In the genomic region with DNA sequence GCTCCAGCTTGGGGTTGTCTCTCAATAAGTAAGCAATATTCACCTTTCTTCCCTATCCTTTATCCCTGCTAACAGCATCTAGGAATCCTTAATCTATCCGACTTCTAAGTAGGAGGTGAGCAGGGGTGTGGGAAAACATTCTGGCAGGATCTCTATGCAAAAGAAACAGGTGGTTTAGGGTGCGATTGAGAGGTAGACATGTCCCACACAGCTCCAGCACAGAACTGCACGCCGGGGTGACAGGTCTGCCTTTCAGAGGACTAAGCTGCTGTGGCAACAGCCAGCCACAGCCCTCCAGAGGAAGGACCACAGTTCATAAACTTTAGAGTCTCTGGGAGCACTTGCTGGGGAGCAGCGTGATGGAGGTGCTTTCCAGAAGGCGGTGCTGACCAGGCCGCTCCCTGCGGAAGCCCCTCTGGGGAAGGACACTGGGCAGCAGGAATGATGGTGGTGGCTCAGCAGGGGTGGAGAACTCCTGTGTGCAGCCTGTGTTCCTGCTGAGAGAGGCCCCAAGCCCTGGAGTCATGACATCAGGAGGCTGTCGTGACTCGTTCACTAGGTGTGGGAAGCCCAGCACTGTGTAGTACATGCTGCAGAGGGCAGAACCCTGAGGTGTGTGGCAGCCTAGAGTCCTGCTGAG, we compare ENCODE assay signal across 23 cellular contexts.
A peak's percentile ranks its signal among the peaks of the same experiment; 100 is the strongest.
DNase-seq lines count a peak whose midpoint lies in the region; ATAC-seq, FAIRE-seq and TF ChIP-seq lines count a peak whose summit lies in the region.
"Had no signal": no experiment of that assay in that cellular context is flagged by ENCODE, and none has a peak within 500 bp of the region (broad histone marks: within the 10 kb centered on the region; RNA-seq: fewer than 3 reads in every experiment).

No MANE protein-coding gene starts in this region.

- TF ChIP-seq POLR2A in HepG2 (IDR thresholded peaks at IDR 0.05; ENCODE audit: insufficient read depth in 1 of 2, low read depth in 2 of 2, low read length in 2 of 2) (no peak), right lobe of liver (IDR thresholded peaks at IDR 0.05) (no peak)

- ATAC-seq in HepG2 (peak; percentile 47), right lobe of liver (no peak)
- ATAC-seq in activated CD4-positive, CD25-positive, alpha-beta regulatory T cell treated with anti-CD3 and anti-CD28 coated beads, Interleukin-2, amount 50 U/mL, for 24 hours, result no peak
- ATAC-seq: CD8-positive, alpha-beta T cell; GM12878 had no signal

- no peaks in the 10 kb centered on the region for H3K79me2 ChIP-seq in HepG2 (ENCODE audit: insufficient read depth, low read length)

- 51% methylated on average over 9 of the region's 10 CpGs for WGBS in HepG2 (ENCODE audit: low lambda C conversion rate)
- 69% methylated on average over 2 of the region's 10 CpGs for WGBS in right lobe of liver (ENCODE audit: insufficient coverage, low coverage, low lambda C conversion rate, missing lambda C conversion rate)
- no CpG with 5 or more reads among the region's 10 CpGs for WGBS in neuronal stem cell (ENCODE audit: extremely low coverage in 2 of 2, insufficient read length in 2 of 2, insufficient replicate concordance in 1 of 2), 2 donors
- WGBS in small intestine, 3 donors, result 83 to 89% (median 89%) methylated on average over 10 of the region's 10 CpGs

- no peaks in the 10 kb centered on the region for H3K79me1 ChIP-seq in neuronal stem cell (ENCODE audit: low read depth, low read length)

- no peak overlapping the region for H3K4me3 ChIP-seq in HepG2 (replicated peaks in 1 of 3; ENCODE audit: insufficient read depth in 1 of 3, low read depth in 2 of 3, low read length in 3 of 3)
- no peak overlapping the region for H3K4me3 ChIP-seq in right lobe of liver
- no peak overlapping the region for H3K4me3 ChIP-seq in choroid plexus epithelial cell (ENCODE audit: low read depth, low read length)
- no peak overlapping the region for H3K4me3 ChIP-seq in neuronal stem cell (ENCODE audit: low read length in 2 of 2)
- no peak overlapping the region for H3K4me3 ChIP-seq in small intestine (ENCODE audit: low read depth in 1 of 2, low read length in 2 of 2)
- H3K4me3 ChIP-seq: BLaER1, GM12878, GM23248, HAP-1 had no signal

- no peak for TF ChIP-seq RAD21 in HepG2 (CRISPR knock-in tag; IDR thresholded peaks at IDR 0.05)

- TF ChIP-seq EP300 in HepG2 (IDR thresholded peaks at IDR 0.05; ENCODE audit: low read depth in 2 of 2, low read length in 2 of 2) (no peak), HepG2 (CRISPR knock-in tag; IDR thresholded peaks at IDR 0.05; ENCODE audit: borderline replicate concordance) (no peak)

- H3K14ac ChIP-seq in neuronal stem cell (ENCODE audit: low read length), result no peak overlapping the region

- H2AFZ ChIP-seq in HepG2 (ENCODE audit: low read length) (no peak overlapping the region), neuronal stem cell (ENCODE audit: low read length) (no peak overlapping the region)
- H2AFZ ChIP-seq: GM23248 had no signal

- DNase-seq in HepG2 (ENCODE audit: low spot score), result no peak
- no peak for DNase-seq in right lobe of liver
- peak; percentile 2 for DNase-seq in choroid plexus epithelial cell (ENCODE audit: low read depth)
- no peak for DNase-seq in neuronal stem cell (ENCODE audit: low spot score)
- DNase-seq in small intestine, result no peak
- no peak for DNase-seq in DMS 273 treated with DMSO at 0.1 percent for 48 hours (lab: John Stamatoyannopoulos, UW)
- DNase-seq in NK-92 (lab: John Stamatoyannopoulos, UW; ENCODE audit: unreplicated experiment), result no peak
- DNase-seq: Caco-2; CD4-positive, CD25-positive, alpha-beta regulatory T cell; CD8-positive, alpha-beta T cell; DMS79; EL; GDM1; GM23248 had no signal

- no TSS peak for BruUV-seq in HepG2 (replicated peaks; lab: Mats Ljungman, UMichigan)

- H3K9ac ChIP-seq in HepG2 (ENCODE audit: insufficient read depth, low read depth, low read length) (no peak overlapping the region), neuronal stem cell (ENCODE audit: low read depth, low read length, poor library complexity) (peak overlapping the region; percentile 24)
- H3K9ac ChIP-seq: BLaER1, GM23248 had no signal

- H3K36me3 ChIP-seq in HepG2 (replicated peaks in 1 of 2; ENCODE audit: control insufficient read depth in 1 of 2, insufficient read depth in 2 of 2, low read length in 2 of 2) (no peaks in the 10 kb centered on the region), right lobe of liver (no peaks in the 10 kb centered on the region), neuronal stem cell (replicated peaks in 1 of 2; ENCODE audit: control insufficient read depth in 2 of 2, insufficient read depth in 2 of 2, low read length in 2 of 2) (no peaks in the 10 kb centered on the region), small intestine (ENCODE audit: control insufficient read depth in 2 of 2, insufficient read depth in 2 of 2, low read length in 2 of 2) (no peaks in the 10 kb centered on the region)
- H3K36me3 ChIP-seq: BLaER1, HAP-1 had no signal

- H2BK120ac ChIP-seq in neuronal stem cell (ENCODE audit: low read depth, low read length), result no peak overlapping the region

- no peak overlapping the region for H4K91ac ChIP-seq in neuronal stem cell (ENCODE audit: low read depth, low read length, poor library complexity)

- no peak overlapping the region for H2BK5ac ChIP-seq in neuronal stem cell (ENCODE audit: low read length)

- no peak overlapping the region for H2BK15ac ChIP-seq in neuronal stem cell (ENCODE audit: low read length)

- H3K4me1 ChIP-seq in HepG2 (ENCODE audit: insufficient read depth, low read length), result no peaks in the 10 kb centered on the region
- H3K4me1 ChIP-seq in right lobe of liver, result no peaks in the 10 kb centered on the region
- H3K4me1 ChIP-seq in neuronal stem cell (ENCODE audit: control insufficient read depth in 2 of 2, insufficient read depth in 1 of 2, low read depth in 1 of 2, low read length in 2 of 2), result peaks cover 0 to 2% of the 10 kb centered on the region in 2 donors
- no peaks in the 10 kb centered on the region for H3K4me1 ChIP-seq in small intestine (ENCODE audit: control insufficient read depth in 2 of 2, insufficient read depth in 1 of 2, low read depth in 1 of 2, low read length in 1 of 2)
- H3K4me1 ChIP-seq: Caco-2, HAP-1 had no signal

- no peak overlapping the region for H3K4ac ChIP-seq in neuronal stem cell (ENCODE audit: low read length)

- no peak overlapping the region for H2AK5ac ChIP-seq in neuronal stem cell (ENCODE audit: low read depth, low read length)

- TF ChIP-seq CTCF in HepG2 (CRISPR knock-in tag; IDR thresholded peaks at IDR 0.05), result no peak
- no peak for TF ChIP-seq CTCF in right lobe of liver (IDR thresholded peaks at IDR 0.05)
- TF ChIP-seq CTCF in choroid plexus epithelial cell (conservative IDR thresholded peaks at IDR 0.05; ENCODE audit: low read depth, low read length), result no peak

- no peaks in the 10 kb centered on the region for H3K27me3 ChIP-seq in HepG2 (ENCODE audit: control insufficient read depth in 1 of 2, insufficient read depth in 2 of 2, low read length in 2 of 2)
- no peaks in the 10 kb centered on the region for H3K27me3 ChIP-seq in right lobe of liver
- H3K27me3 ChIP-seq in neuronal stem cell (ENCODE audit: control insufficient read depth in 3 of 3, insufficient read depth in 3 of 3, low read depth in 1 of 3, low read length in 3 of 3), result no peaks in the 10 kb centered on the region
- no peaks in the 10 kb centered on the region for H3K27me3 ChIP-seq in small intestine (ENCODE audit: control insufficient read depth in 2 of 2, insufficient read depth in 2 of 2, low read length in 2 of 2)
- H3K27me3 ChIP-seq: BLaER1 had no signal

- POLR2A ChIA-PET in HepG2 (lab: Yijun Ruan, JAX), result no interaction called here

- H3K27ac ChIP-seq in HepG2 (ENCODE audit: extremely low read length, insufficient read depth, low read length) (no peak overlapping the region), right lobe of liver (no peak overlapping the region), neuronal stem cell (replicated peaks; ENCODE audit: low read length) (no peak overlapping the region), small intestine (ENCODE audit: low read depth in 1 of 2, low read length in 1 of 2) (no peak overlapping the region)
- H3K27ac ChIP-seq: 22Rv1, BLaER1, C4-2B, GM23248 had no signal

- no peak overlapping the region for H3K4me2 ChIP-seq in HepG2 (ENCODE audit: low read depth, low read length)
- no peak overlapping the region for H3K4me2 ChIP-seq in neuronal stem cell (ENCODE audit: insufficient read depth, low read length, poor library complexity, severe bottlenecking)
- H3K4me2 ChIP-seq: BLaER1 had no signal

- peak overlapping the region; percentile 7 for H3K18ac ChIP-seq in neuronal stem cell (ENCODE audit: low read length)

- peaks cover 3% of the 10 kb centered on the region; the same call in 1 of the 2 replicates for H3K9me3 ChIP-seq in HepG2 (ENCODE audit: low read length)
- no peaks in the 10 kb centered on the region for H3K9me3 ChIP-seq in right lobe of liver
- peaks cover 0 to 2% of the 10 kb centered on the region in 2 donors for H3K9me3 ChIP-seq in neuronal stem cell (replicated peaks in 1 of 2; ENCODE audit: control insufficient read depth in 2 of 2, insufficient read depth in 1 of 2, low read depth in 1 of 2, low read length in 2 of 2)
- H3K9me3 ChIP-seq in small intestine (ENCODE audit: control insufficient read depth, low read depth), result no peaks in the 10 kb centered on the region
- H3K9me3 ChIP-seq: BLaER1, Caco-2, HAP-1 had no signal

- CTCF ChIA-PET in HepG2 (lab: Yijun Ruan, JAX; ENCODE audit: low intra/inter-chr PET ratio, low total read pairs), result no interaction called here

- H2BK12ac ChIP-seq in neuronal stem cell (ENCODE audit: low read length), result no peak overlapping the region

- H4K8ac ChIP-seq in neuronal stem cell (ENCODE audit: low read depth, low read length), result no peak overlapping the region

- H3K23ac ChIP-seq in neuronal stem cell (ENCODE audit: low read depth, low read length, poor library complexity), result no peak overlapping the region

- H4K20me1 ChIP-seq in HepG2 (ENCODE audit: insufficient read depth, low read length), result no peaks in the 10 kb centered on the region
- H4K20me1 ChIP-seq: BLaER1 had no signal

- intact Hi-C loops in HepG2 (cut with micrococcal nuclease; ENCODE audit: unreplicated experiment) (no loop called here), right lobe of liver (cut with DNase I) (no loop called here)

- in situ Hi-C loops in HepG2 (cut with HindIII; ENCODE audit: extremely low pct_ligation_motif_present, low pct_unique_long_range_greater_than_20kb), result no loop called here

- FAIRE-seq in HepG2 (lab: Jason Lieb, UNC) (no peak), small intestine (lab: Jason Lieb, UNC) (no peak)
- FAIRE-seq: A204.1, GM12878, GM19239, H1 had no signal

TF ChIP-seq in HepG2, 621 proteins besides CTCF, POLR2A, EP300 and RAD21:
- no peak for TF ChIP-seq CEBPB (IDR thresholded peaks at IDR 0.05; ENCODE audit: borderline replicate concordance, low read depth, low read length)
- TF ChIP-seq ATF1 (CRISPR knock-in tag; IDR thresholded peaks at IDR 0.05), result no peak
- no peak for TF ChIP-seq SMYD3 (CRISPR knock-in tag; IDR thresholded peaks at IDR 0.05)
- no peak for TF ChIP-seq SOX6 (IDR thresholded peaks at IDR 0.05)
- no peak for TF ChIP-seq SOX6 (CRISPR knock-in tag; IDR thresholded peaks at IDR 0.05)
- TF ChIP-seq DNMT3B (CRISPR knock-in tag; conservative IDR thresholded peaks at IDR 0.05), result no peak
